Comparison of ENCODE assay signal across 8 cellular contexts in genomic region chrX:153724252-153725038, GRCh38. TPM values are rescaled to one million over a fixed set of nuclear protein-coding genes. Genes with fewer than 3 reads are reported as not detected.
DNase-seq lines count a peak whose midpoint lies in the region; ATAC-seq and TF ChIP-seq lines count a peak whose summit lies in the region.

TSS of gene ABCD1 (plus strand) at chrX:153724856. CDS start at chrX:153725267, 411 bp downstream.
TSS of gene BCAP31 (minus strand) at chrX:153724387. CDS start at chrX:153723244, 1,143 bp downstream.

- peak in 1 of 2 donors; percentile 73 for TF ChIP-seq POLR2A in vagina (IDR thresholded peaks at IDR 0.05)

- in situ Hi-C loops in GM13977 (cut with MboI; ENCODE audit: low pct_unique_long_range_greater_than_20kb, low sequenced_read_pairs, unreplicated experiment): no loop called here

- no peaks in the 10 kb centered on the region for H3K9me3 ChIP-seq in ascending aorta
- no peaks in the 10 kb centered on the region for H3K9me3 ChIP-seq in vagina

- H3K27me3 ChIP-seq in ascending aorta: no peaks in the 10 kb centered on the region
- H3K27me3 ChIP-seq in vagina: no peaks in the 10 kb centered on the region

- H3K27me3 Mint-ChIP-seq in T-helper 2 cell treated with Interferon-gamma antibody and Interleukin-4, amounts not matched to agents 5 μg/mL and 100 μg/mL, for 36 hours (ENCODE audit: low read depth): no peaks in the 10 kb centered on the region

- H3K9me3 Mint-ChIP-seq in T-helper 2 cell treated with Interferon-gamma antibody and Interleukin-4, amounts not matched to agents 5 μg/mL and 100 μg/mL, for 36 hours: no peaks in the 10 kb centered on the region

- H3K36me3 ChIP-seq in ascending aorta (peaks cover 14 to 15% of the 10 kb centered on the region in 2 donors), vagina (peaks cover 0 to 8% of the 10 kb centered on the region in 2 donors)

- H3K27ac Mint-ChIP-seq in T-helper 2 cell treated with Interferon-gamma antibody and Interleukin-4, amounts not matched to agents 5 μg/mL and 100 μg/mL, for 36 hours: peak within 1 kb of the TSS; percentile 76

- TF ChIP-seq CTCF in GM13977 (IDR thresholded peaks at IDR 0.05; ENCODE audit: extremely low read depth, insufficient read depth, missing control alignments) (no peak), ascending aorta (IDR thresholded peaks at IDR 0.05) (no peak), vagina (IDR thresholded peaks at IDR 0.05) (no peak)

- ATAC-seq in HG02852 (IDR thresholded peaks at IDR 0.05; ENCODE audit: unreplicated experiment): peak; percentile 54

- H3K36me3 Mint-ChIP-seq in T-helper 2 cell treated with Interferon-gamma antibody and Interleukin-4, amounts not matched to agents 5 μg/mL and 100 μg/mL, for 36 hours (ENCODE audit: low read depth): peaks cover 17% of the 10 kb centered on the region

- H3K27ac ChIP-seq in ascending aorta (peak within 1 kb of the TSS; percentile 88 to 89), vagina (peak within 1 kb of the TSS; percentile 79)

- H3K4me3 Mint-ChIP-seq in T-helper 2 cell treated with Interferon-gamma antibody and Interleukin-4, amounts not matched to agents 5 μg/mL and 100 μg/mL, for 36 hours: peak within 1 kb of the TSS; percentile 88

- H3K4me1 ChIP-seq in ascending aorta: peaks cover 8 to 26% of the 10 kb centered on the region in 2 donors
- H3K4me1 ChIP-seq in vagina: peaks cover 52% of the 10 kb centered on the region

- H3K4me3 ChIP-seq in ascending aorta: peak within 1 kb of the TSS; percentile 62 to 69
- peak within 1 kb of the TSS; percentile 59 to 63 for H3K4me3 ChIP-seq in vagina

- intact Hi-C loops in ascending aorta (cut with DNase I) (loop anchor here (1.0 to 5.0 kb wide), 3 partner anchors 37 to 204 kb away; partner anchors contain the start of genes IDH3G, SLC6A8 and SSR4), vagina (cut with DNase I) (no loop called here)

- DNase-seq in GM13977 (ENCODE audit: low spot score): peak; percentile 97
- DNase-seq in NCI-H1694 treated with DMSO at 0.1 percent for 48 hours (lab: John Stamatoyannopoulos, UW): peak; percentile 76
- peak; percentile 88 for DNase-seq in T-helper 2 cell treated with Interferon-gamma antibody and Interleukin-4, amounts not matched to agents 5 μg/mL and 100 μg/mL, for 36 hours (ENCODE audit: low spot score)
- peak; percentile 51 to 92 for DNase-seq in ascending aorta (ENCODE audit: low spot score in 2 of 2)
- peak; percentile 92 for DNase-seq in hepatic stellate cell (ENCODE audit: low spot score)
- DNase-seq in renal cortical epithelial cell (ENCODE audit: low read depth): peak; percentile 41
- DNase-seq in vagina (ENCODE audit: extremely low spot score in 2 of 2): no peak

- peaks cover 16% of the 10 kb centered on the region for H3K4me1 Mint-ChIP-seq in T-helper 2 cell treated with Interferon-gamma antibody and Interleukin-4, amounts not matched to agents 5 μg/mL and 100 μg/mL, for 36 hours (ENCODE audit: low read depth)

RNA-seq across cellular contexts. Expression of gene ABCD1, which starts in this region (rescaled TPM):
- 14.7 TPM for total RNA-seq in ascending aorta
- 10.6 and 22.3 TPM in 2 replicates for total RNA-seq in renal cortical epithelial cell
- total RNA-seq in vagina: 11.0 TPM

RNA-seq across cellular contexts. Expression of gene BCAP31, which starts in this region (rescaled TPM):
- total RNA-seq in ascending aorta (63.0 TPM), renal cortical epithelial cell (233 and 273 TPM in 2 replicates), vagina (126 TPM)

Comparison
In these comparisons a context has a peak if more than half of its experiments do, and no peak if none do; other contexts are left out.
1. DNase-seq: peak in GM13977 (single experiment), NCI-H1694 treated with DMSO at 0.1 percent for 48 hours (single experiment), T-helper 2 cell treated with Interferon-gamma antibody and Interleukin-4, amounts not matched to agents 5 μg/mL and 100 μg/mL, for 36 hours (single experiment), ascending aorta (2 of 2), hepatic stellate cell (single experiment) and renal cortical epithelial cell (single experiment); none in vagina (0 of 2).